8 cellular contexts compared by ENCODE assay signal in the genomic region with DNA sequence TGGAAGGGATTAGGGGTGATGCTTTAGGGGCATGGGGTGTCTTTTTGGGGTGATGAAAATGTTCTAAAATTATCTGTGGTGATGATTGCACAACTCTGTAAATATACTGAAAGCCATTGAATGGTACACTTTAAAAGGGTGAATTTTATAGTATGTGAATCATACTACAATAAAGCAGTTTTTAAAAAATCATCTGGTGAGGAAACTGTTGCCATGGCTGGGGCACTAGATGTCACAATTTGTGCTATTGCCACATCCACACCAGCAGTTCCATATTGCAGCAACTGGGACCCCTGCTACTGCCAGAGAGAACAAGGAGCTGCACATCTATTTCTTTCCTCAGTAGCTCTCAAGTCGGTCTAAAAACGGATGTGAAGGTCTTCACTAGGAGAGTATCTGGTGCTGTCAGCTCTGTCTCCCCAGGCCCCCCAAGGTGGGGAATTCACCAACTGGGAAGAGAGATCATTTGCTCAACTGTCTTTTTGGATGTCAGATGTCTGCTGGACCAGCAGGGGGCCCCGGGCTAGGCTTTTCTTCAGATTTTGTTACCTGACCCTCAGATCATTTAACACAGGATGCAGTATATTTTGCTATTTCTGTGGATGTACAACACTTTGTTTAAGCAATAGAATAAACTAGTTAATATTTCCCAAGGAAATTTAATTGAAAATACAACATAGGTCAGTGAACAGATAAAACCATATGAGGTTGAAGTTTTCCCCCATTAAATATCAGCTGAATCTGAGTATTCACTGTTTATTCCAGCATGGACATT. TPM values are rescaled to one million over a fixed set of nuclear protein-coding genes. Genes with fewer than 3 reads are reported as not detected.
DNase-seq lines count a peak whose midpoint lies in the region; ATAC-seq, FAIRE-seq and TF ChIP-seq lines count a peak whose summit lies in the region.

No MANE protein-coding gene starts in this region.

- no peak for ATAC-seq in pancreas
- ATAC-seq in esophagus mucosa, result no peak

- no peaks in the 10 kb centered on the region for H3K9me3 ChIP-seq in pancreas

- FAIRE-seq in bronchial epithelial cell (lab: Jason Lieb, UNC), result no peak
- FAIRE-seq in pancreas (lab: Jason Lieb, UNC), result no peak
- no peak for FAIRE-seq in frontal cortex (lab: Jason Lieb, UNC)

- H3K4me3 ChIP-seq in bronchial epithelial cell (ENCODE audit: low read depth, low read length) (no peak overlapping the region), pancreas (no peak overlapping the region)

- no peak overlapping the region for H3K27ac ChIP-seq in pancreas

- H3K4me1 ChIP-seq in pancreas, result peaks cover 0 to under 1% (median 0%) of the 10 kb centered on the region in 3 donors

- H3K27me3 ChIP-seq in bronchial epithelial cell (ENCODE audit: control insufficient read depth, insufficient read depth, low read length) (no peaks in the 10 kb centered on the region), pancreas (no peaks in the 10 kb centered on the region)

- TF ChIP-seq CTCF in GM12874 (IDR thresholded peaks at IDR 0.05; ENCODE audit: insufficient read depth, low read depth, low read length) (peak; percentile 57), bronchial epithelial cell (IDR thresholded peaks at IDR 0.05; ENCODE audit: insufficient read depth, low read length, severe bottlenecking) (peak; percentile 50), pancreas (IDR thresholded peaks at IDR 0.05) (peak in 3 of 4 donors; percentile 13 to 29 (median 27))

- 12 to 20% methylated on average over 3 of the region's 3 CpGs for WGBS in pancreas, 2 donors

- peaks cover 2% of the 10 kb centered on the region for H3K36me3 ChIP-seq in bronchial epithelial cell (ENCODE audit: control insufficient read depth, insufficient read depth, low read length)
- H3K36me3 ChIP-seq in pancreas, result no peaks in the 10 kb centered on the region

- intact Hi-C loops in pancreas (cut with DNase I), result loop anchor here in 1 of 3 donors (10.0 kb wide), 1 partner anchor 152 kb away; no protein-coding TSS in a partner anchor

- DNase-seq in A172 (ENCODE audit: low spot score), result peak; percentile 23
- peak; percentile 83 for DNase-seq in SIG-M5 (lab: John Stamatoyannopoulos, UW)
- no peak for DNase-seq in bronchial epithelial cell (ENCODE audit: low read depth)
- DNase-seq in pancreas, result no peak
- no peak for DNase-seq in occipital lobe (lab: John Stamatoyannopoulos, UW)
- DNase-seq in frontal cortex (ENCODE audit: low spot score in 2 of 2), result no peak

RNA-seq across cellular contexts. Expression of a gene that starts 13.2 kb away (rescaled TPM):
- total RNA-seq in A172 (2014; rRNA removed; shearing (Covaris generic)), result 0.02 and 0.16 TPM in 2 replicates
- total RNA-seq in bronchial epithelial cell (0.26 and 0.77 TPM in 2 replicates), pancreas (under 1 TPM; 0.09 to 0.84 (median 0.28) TPM), occipital lobe (1.2 TPM), esophagus mucosa (0.36 TPM), frontal cortex (0.82 TPM)
- polyA plus RNA-seq in pancreas, result under 1 TPM; 0.49 to 0.73 TPM

Comparison
In these comparisons a context has a peak if more than half of its experiments do, and no peak if none do; other contexts are left out.
1. DNase-seq: peak in A172 (single experiment) and SIG-M5 (single experiment); none in bronchial epithelial cell (single experiment), pancreas (0 of 6), occipital lobe (single experiment) and frontal cortex (0 of 2).
2. Peak in every context shown above with its lines, with median percentiles within 50 percentile points of each other: CTCF ChIP-seq.